Comparison of ENCODE assay signal across 27 cellular contexts in the genomic region with DNA sequence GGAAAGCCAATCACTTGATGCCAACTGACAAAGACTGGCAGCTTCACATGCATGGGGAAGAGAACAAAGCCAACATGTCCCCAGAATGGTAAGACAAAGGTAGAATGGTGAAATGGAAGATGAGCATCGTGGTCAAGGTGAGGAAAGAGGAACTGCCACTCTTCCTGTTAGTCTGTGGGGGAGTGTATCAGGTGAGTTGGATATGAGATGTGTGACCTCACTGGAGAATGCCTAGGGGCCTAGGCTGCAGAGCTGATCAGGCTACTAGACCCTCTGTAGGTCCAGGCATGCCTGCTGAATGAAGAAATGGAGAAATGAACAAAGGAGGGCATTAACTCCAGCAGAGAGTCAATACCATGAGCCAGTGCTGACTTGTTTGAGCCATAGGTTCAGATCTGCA.
"Had no signal": no experiment of that assay in that cellular context is flagged by ENCODE, and none has a peak within 500 bp of the region (broad histone marks: within the 10 kb centered on the region; RNA-seq: fewer than 3 reads in every experiment).

No MANE protein-coding gene starts in this region.

- H3K4me3 ChIP-seq: ascending aorta, cardiac muscle cell, Peyer's patch had no signal

- DNase-seq: activated CD4-positive, alpha-beta T cell treated with anti-CD3 and anti-CD28 coated beads for 48 hours; activated CD4-positive, alpha-beta T cell treated with anti-CD3 and anti-CD28 coated beads, Interleukin-2, amount 50 U/mL, for 48 hours; activated CD4-positive, CD25-positive, alpha-beta regulatory T cell treated with anti-CD3 and anti-CD28 coated beads, Interleukin-2, amount 50 U/mL, for 72 hours; activated CD8-positive, alpha-beta memory T cell treated with anti-CD3 and anti-CD28 coated beads, Interleukin-2, amount 10 ng/mL, durations not matched to agents 7 days and 5 days; activated effector memory CD4-positive, alpha-beta T cell treated with Interleukin-2 at 50 U/mL for 16 hours; activated naive CD4-positive, alpha-beta T cell; activated T-cell treated with anti-CD3 and anti-CD28 coated beads, Interleukin-2, amount 50 U/mL, for 24 hours; cerebellar nuclear complex; Karpas-422; MM.1S; NCI-H1105; NCI-H1436; NCI-H1694 treated with DMSO at 0.1 percent for 48 hours; NCI-H2029 treated with DMSO at 0.1 percent for 48 hours; NCI-H345; NCI-H510A; NCI-H526 treated with DMSO at 0.1 percent for 48 hours; NK-92 treated with Interleukin-12 subunit alpha and Interleukin-12 subunit beta, amount 100 ng/mL, for 24 hours; OCI-M1; Peyer's patch; SHP77; T-helper 17 cell; T-helper 9 cell had no signal

- ATAC-seq: activated CD8-positive, alpha-beta memory T cell treated with anti-CD3 and anti-CD28 coated beads, Interleukin-2, amount 10 ng/mL, durations not matched to agents 7 days and 5 days; T-helper 17 cell; WTC11 had no signal

- H3K4me1 ChIP-seq: ascending aorta, Peyer's patch had no signal

- H3K36me3 ChIP-seq: ascending aorta, cardiac muscle cell, Peyer's patch had no signal

- H3K9me3 ChIP-seq: ascending aorta, Peyer's patch had no signal

- H3K27ac ChIP-seq: ascending aorta, cardiac muscle cell, RWPE1 had no signal

- H3K27me3 ChIP-seq: ascending aorta, cardiac muscle cell, Peyer's patch had no signal
